23 cellular contexts compared by ENCODE assay signal in the genomic region with DNA sequence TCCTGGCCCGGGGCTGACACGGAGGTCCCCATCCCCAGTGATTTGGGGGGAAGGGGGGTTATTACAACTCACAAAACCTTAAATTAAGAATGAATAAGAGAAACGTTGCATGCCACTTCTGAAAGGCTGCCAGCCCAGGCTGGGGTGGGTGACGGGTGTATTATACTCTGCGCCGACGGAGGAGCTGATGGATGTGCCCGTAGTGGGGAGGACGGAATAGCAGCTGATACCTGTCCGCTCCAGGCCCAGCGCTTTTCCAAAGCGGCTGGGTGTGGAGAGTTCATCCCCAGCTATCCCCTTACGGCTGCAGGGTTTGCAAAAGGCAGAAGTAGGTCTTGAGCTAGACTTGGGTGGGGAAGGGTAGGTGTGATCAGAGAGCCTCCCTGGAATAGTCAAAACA.
"Had no signal": no experiment of that assay in that cellular context is flagged by ENCODE, and none has a peak within 500 bp of the region (broad histone marks: within the 10 kb centered on the region; RNA-seq: fewer than 3 reads in every experiment).

No MANE protein-coding gene starts in this region.

- H3K9me3 ChIP-seq: Peyer's patch, SJSA1 had no signal

- DNase-seq: activated B cell treated with CpG ODN at 0.5 μM for 24 hours; activated CD4-positive, alpha-beta T cell treated with anti-CD3 and anti-CD28 coated beads for 1 hour; activated CD4-positive, alpha-beta T cell treated with anti-CD3 and anti-CD28 coated beads, Interleukin-2, amount 10 ng/mL, durations not matched to agents 24 days and 14 days; activated CD4-positive, alpha-beta T cell treated with anti-CD3 and anti-CD28 coated beads, Interleukin-2, amount 50 U/mL, for 48 hours; activated effector memory CD4-positive, alpha-beta T cell treated with anti-CD3 and anti-CD28 coated beads, Interleukin-2, amount 50 U/mL, for 16 hours; activated naive CD4-positive, alpha-beta T cell treated with Interleukin-2 at 50 U/mL for 16 hours; activated naive CD8-positive, alpha-beta T cell treated with anti-CD3 and anti-CD28 coated beads, Interleukin-2, amount 50 U/mL, for 24 hours; activated T-cell treated with anti-CD3 and anti-CD28 coated beads, Interleukin-2, amount 50 U/mL, for 4 hours; amniotic stem cell; NCI-H1092; NCI-H1417; NCI-H1930; NCI-H446; NCI-H524; Peyer's patch; SHP77 had no signal

- H3K4me3 ChIP-seq: Peyer's patch, SJSA1 had no signal

- H3K4me1 Mint-ChIP-seq: activated B cell treated with CpG ODN at 0.5 μM for 24 hours; activated CD4-positive, alpha-beta T cell treated with anti-CD3 and anti-CD28 coated beads, Interleukin-2, amount 10 ng/mL, durations not matched to agents 24 days and 14 days; activated naive CD8-positive, alpha-beta T cell treated with anti-CD3 and anti-CD28 coated beads, Interleukin-2, amount 50 U/mL, for 24 hours had no signal

- H3K27ac Mint-ChIP-seq: activated B cell treated with CpG ODN at 0.5 μM for 24 hours; activated CD4-positive, alpha-beta T cell treated with anti-CD3 and anti-CD28 coated beads, Interleukin-2, amount 10 ng/mL, durations not matched to agents 24 days and 14 days; activated naive CD4-positive, alpha-beta T cell treated with anti-CD3 and anti-CD28 coated beads, Interleukin-2, amount 50 U/mL, for 72 hours; activated naive CD8-positive, alpha-beta T cell treated with anti-CD3 and anti-CD28 coated beads, Interleukin-2, amount 50 U/mL, for 24 hours; T-helper 1 cell treated with Interleukin-12 subunit alpha and Interleukin-12 subunit beta and Interleukin-4 antibody, amounts not matched to agents 30 μg/mL and 1 μg/mL, for 36 hours had no signal

- H3K9me3 Mint-ChIP-seq: activated B cell treated with CpG ODN at 0.5 μM for 24 hours; activated CD4-positive, alpha-beta T cell treated with anti-CD3 and anti-CD28 coated beads, Interleukin-2, amount 10 ng/mL, durations not matched to agents 24 days and 14 days; activated naive CD8-positive, alpha-beta T cell treated with anti-CD3 and anti-CD28 coated beads, Interleukin-2, amount 50 U/mL, for 24 hours; activated T-cell treated with anti-CD3 and anti-CD28 coated beads, Interleukin-2, amount 50 U/mL, for 4 hours; T-helper 1 cell treated with Interleukin-12 subunit alpha and Interleukin-12 subunit beta and Interleukin-4 antibody, amounts not matched to agents 30 μg/mL and 1 μg/mL, for 36 hours had no signal

- H3K4me3 Mint-ChIP-seq: activated B cell treated with CpG ODN at 0.5 μM for 24 hours; activated CD4-positive, alpha-beta T cell treated with anti-CD3 and anti-CD28 coated beads, Interleukin-2, amount 10 ng/mL, durations not matched to agents 24 days and 14 days; activated naive CD8-positive, alpha-beta T cell treated with anti-CD3 and anti-CD28 coated beads, Interleukin-2, amount 50 U/mL, for 24 hours; activated T-cell treated with anti-CD3 and anti-CD28 coated beads, Interleukin-2, amount 50 U/mL, for 4 hours; brain; T-helper 1 cell treated with Interleukin-12 subunit alpha and Interleukin-12 subunit beta and Interleukin-4 antibody, amounts not matched to agents 30 μg/mL and 1 μg/mL, for 36 hours had no signal

- ATAC-seq: activated naive CD4-positive, alpha-beta T cell treated with anti-CD3 and anti-CD28 coated beads, Interleukin-2, amount 50 U/mL, for 72 hours; activated naive CD8-positive, alpha-beta T cell treated with anti-CD3 and anti-CD28 coated beads, Interleukin-2, amount 50 U/mL, for 24 hours; activated T-cell treated with anti-CD3 and anti-CD28 coated beads, Interleukin-2, amount 50 U/mL, for 4 hours; SK-N-SH treated with all-trans-retinoic acid at 6 μM for 48 hours had no signal

- H3K36me3 Mint-ChIP-seq: activated naive CD4-positive, alpha-beta T cell treated with anti-CD3 and anti-CD28 coated beads, Interleukin-2, amount 50 U/mL, for 72 hours; brain had no signal

- H3K4me2 ChIP-seq: KMS-11 had no signal

- H3K9ac ChIP-seq: KMS-11 had no signal

- H3K4me1 ChIP-seq: Peyer's patch, SJSA1 had no signal

- H3K27me3 ChIP-seq: Peyer's patch had no signal

- H3K27ac ChIP-seq: KMS-11, Peyer's patch, RWPE1, SJSA1 had no signal

- H3K36me3 ChIP-seq: Peyer's patch, SJSA1 had no signal
